ENCODE assay signal across 12 cellular contexts in genomic region chr17:58527949-58528348, GRCh38. TPM values are rescaled to one million over a fixed set of nuclear protein-coding genes. Genes with fewer than 3 reads are reported as not detected.
A peak's percentile ranks its signal among the peaks of the same experiment; 100 is the strongest.
DNase-seq lines count a peak whose midpoint lies in the region; TF ChIP-seq lines count a peak whose summit lies in the region.
"Had no signal": no experiment of that assay in that cellular context is flagged by ENCODE, and none has a peak within 500 bp of the region (broad histone marks: within the 10 kb centered on the region; RNA-seq: fewer than 3 reads in every experiment).

No MANE protein-coding gene starts in this region.

- peak in 54 of 56 donors; percentile 44 to 93 (median 80) for DNase-seq in amygdala (lab: John Stamatoyannopoulos, UW)
- DNase-seq in head of caudate nucleus = peak; percentile 71 to 97 (median 92)
- DNase-seq in NCI-H146 treated with DMSO at 0.1 percent for 48 hours (lab: John Stamatoyannopoulos, UW; ENCODE audit: unreplicated experiment) = no peak
- DNase-seq in GM19240 (ENCODE audit: insufficient read length, low spot score) = no peak
- DNase-seq in foreskin melanocyte = no peak
- no peak for DNase-seq in NK-92 (lab: John Stamatoyannopoulos, UW; ENCODE audit: unreplicated experiment)
- DNase-seq: activated naive CD4-positive, alpha-beta T cell treated with anti-CD3 and anti-CD28 coated beads for 36 hours; NCI-H1092 had no signal

- no peaks in the 10 kb centered on the region for H3K27me3 ChIP-seq in skeletal muscle tissue (ENCODE audit: control insufficient read depth in 3 of 3, insufficient read depth in 3 of 3, low read length in 3 of 3)
- H3K27me3 ChIP-seq: suprapubic skin had no signal

- no peak for TF ChIP-seq CTCF in HEK293 (tag by site-specific recombination; IDR thresholded peaks at IDR 0.05)

- no peaks in the 10 kb centered on the region for H3K36me3 ChIP-seq in HEK293 (ENCODE audit: control insufficient read depth in 2 of 2, insufficient read depth in 1 of 2, low read length in 2 of 2)
- H3K36me3 ChIP-seq in skeletal muscle tissue (ENCODE audit: control insufficient read depth in 3 of 3, insufficient read depth in 3 of 3, low read length in 3 of 3) = no peaks in the 10 kb centered on the region
- H3K36me3 ChIP-seq: suprapubic skin had no signal

- intact Hi-C loops in head of caudate nucleus (cut with DNase I) = loop anchor here (10.0 kb wide), 1 partner anchor 57 kb away; no protein-coding TSS in a partner anchor

- POLR2A ChIA-PET in HEK293 (lab: Yijun Ruan, JAX) = no interaction called here

- H3K27ac ChIP-seq in HEK293 (ENCODE audit: extremely low read depth, low read depth, low read length) (no peak overlapping the region), skeletal muscle tissue (ENCODE audit: low read depth, low read length) (peak overlapping the region; percentile 36)
- H3K27ac ChIP-seq: SK-N-MC, suprapubic skin had no signal

- H3K9me3 ChIP-seq in HEK293 (ENCODE audit: control insufficient read depth, insufficient read depth, low read depth, low read length) (no peaks in the 10 kb centered on the region), skeletal muscle tissue (ENCODE audit: control insufficient read depth in 3 of 3, low read length in 3 of 3) (no peaks in the 10 kb centered on the region)
- H3K9me3 ChIP-seq: suprapubic skin had no signal

- CTCF ChIA-PET in HEK293 (lab: Yijun Ruan, JAX) = interaction anchor here (0.6 to 2.5 kb wide), 5 partner anchors 9 to 181 kb away, joined by 3 to 11 read pairs (median 4); no protein-coding TSS in a partner anchor

- H3K4me3 ChIP-seq in HEK293 (ENCODE audit: low read depth, low read length) (no peak overlapping the region), skeletal muscle tissue (ENCODE audit: low read length in 3 of 3) (peak overlapping the region in 1 of 3 donors; percentile 14)
- H3K4me3 ChIP-seq: SK-N-MC, suprapubic skin had no signal

- no peaks in the 10 kb centered on the region for H3K4me1 ChIP-seq in HEK293 (ENCODE audit: control insufficient read depth, insufficient read depth, low read length)
- peaks cover 22 to 30% (median 30%) of the 10 kb centered on the region in 3 donors for H3K4me1 ChIP-seq in skeletal muscle tissue (ENCODE audit: control insufficient read depth in 3 of 3, insufficient read depth in 3 of 3, low read length in 3 of 3)

- peak overlapping the region in 1 of 3 donors; percentile 25 for H3K9ac ChIP-seq in skeletal muscle tissue (ENCODE audit: low read depth in 1 of 3, low read length in 3 of 3)

TF ChIP-seq in HEK293, 187 proteins besides CTCF, POLR2A, EP300 and RAD21:
- TF ChIP-seq GLIS2 (tag by site-specific recombination; IDR thresholded peaks at IDR 0.05) (peak; percentile 10; the same call in 1 of the 2 replicates), ZNF707 (tag by site-specific recombination; IDR thresholded peaks at IDR 0.05) (no peak), ZBTB11 (tag by site-specific recombination; conservative IDR thresholded peaks at IDR 0.05; ENCODE audit: low read depth) (no peak), SCRT1 (tag by site-specific recombination; IDR thresholded peaks at IDR 0.05; ENCODE audit: borderline replicate concordance) (no peak), ZNF701 (tag by site-specific recombination; IDR thresholded peaks at IDR 0.05) (no peak), ZIC2 (tag by site-specific recombination; IDR thresholded peaks at IDR 0.05) (peak; percentile 64)

RNA-seq across cellular contexts. Expression of gene MTMR4, which starts 13.5 kb away (rescaled TPM):
- 23.0 TPM for total RNA-seq in skeletal muscle tissue

RNA-seq across cellular contexts. Expression of gene HSF5, which starts 39.7 kb away (rescaled TPM):
- total RNA-seq in skeletal muscle tissue = under 0.01 TPM
- total RNA-seq: suprapubic skin had no signal

Comparison
In these comparisons a context has a peak if more than half of its experiments do, and no peak if none do; other contexts are left out.
1. DNase-seq: peak in amygdala (54 of 56) and head of caudate nucleus (42 of 42); none in NCI-H146 treated with DMSO at 0.1 percent for 48 hours (single experiment), GM19240 (single experiment), foreskin melanocyte (single experiment) and NK-92 (single experiment).